ENCODE assay signal across 16 cellular contexts in the genomic region with DNA sequence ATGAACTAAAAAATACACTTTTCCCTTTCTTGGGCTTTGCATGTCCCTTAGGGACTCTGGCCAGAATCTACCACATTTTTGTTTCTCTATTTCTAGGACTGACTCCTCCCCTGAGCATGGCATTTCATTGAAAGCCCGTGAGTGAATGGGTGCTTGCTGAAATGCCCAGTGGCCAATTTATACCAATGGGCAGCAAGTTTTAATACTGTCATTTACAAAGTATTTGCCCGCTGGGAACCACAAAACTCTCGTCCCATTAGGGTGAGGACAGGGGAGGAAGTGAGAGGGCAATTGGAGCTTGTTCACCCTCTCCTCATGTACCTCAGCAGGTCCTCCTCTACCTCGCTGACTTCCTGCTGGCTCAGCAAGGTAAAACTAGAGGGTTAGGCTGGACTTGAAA. TPM values are rescaled to one million over a fixed set of nuclear protein-coding genes. Genes with fewer than 3 reads are reported as not detected.
DNase-seq lines count a peak whose midpoint lies in the region; ATAC-seq, FAIRE-seq and TF ChIP-seq lines count a peak whose summit lies in the region.
"Had no signal": no experiment of that assay in that cellular context is flagged by ENCODE, and none has a peak within 500 bp of the region (broad histone marks: within the 10 kb centered on the region; RNA-seq: fewer than 3 reads in every experiment).

No MANE protein-coding gene starts in this region.

- DNase-seq in ELR (ENCODE audit: low read depth) (peak; percentile 43), astrocyte (ENCODE audit: low read depth) (peak; percentile 16), fibroblast of villous mesenchyme (ENCODE audit: low read depth) (no peak), spleen (no peak), H9 (no peak), NCI-H187 treated with DMSO at 0.1 percent for 48 hours (lab: John Stamatoyannopoulos, UW) (no peak)
- DNase-seq: activated T-cell treated with anti-CD3 and anti-CD28 coated beads, Interleukin-2, amount 50 U/mL, for 72 hours; NCI-H1048; NCI-H510A; SHP77; stimulated activated CD4-positive, alpha-beta T cell treated with anti-CD3 and anti-CD28 coated beads, Interleukin-2, amount 100 ng/mL, for 48 hours; stimulated activated naive CD4-positive, alpha-beta T cell had no signal

- H3K4me1 Mint-ChIP-seq in astrocyte (ENCODE audit: low read depth, unreplicated experiment): peaks cover 46% of the 10 kb centered on the region
- H3K4me1 Mint-ChIP-seq in H9: peaks cover 15 to 25% of the 10 kb centered on the region in 2 experiments
- H3K4me1 Mint-ChIP-seq: central memory CD8-positive, alpha-beta T cell had no signal

- H3K9me3 ChIP-seq in astrocyte (ENCODE audit: insufficient read depth, low read depth, low read length) (no peaks in the 10 kb centered on the region), spleen (no peaks in the 10 kb centered on the region), H9 (ENCODE audit: control insufficient read depth, low read depth, low read length) (peaks cover 4% of the 10 kb centered on the region)

- H2AK5ac ChIP-seq in H9 (ENCODE audit: insufficient read length, low read length): no peak overlapping the region

- ATAC-seq in HG03159 (IDR thresholded peaks at IDR 0.05; ENCODE audit: unreplicated experiment) (no peak), GM18873 (IDR thresholded peaks at IDR 0.05; ENCODE audit: low FRiP score, unreplicated experiment) (no peak)
- ATAC-seq: activated T-cell treated with anti-CD3 and anti-CD28 coated beads, Interleukin-2, amount 50 U/mL, for 72 hours had no signal

- H4K20me1 ChIP-seq in astrocyte (ENCODE audit: insufficient read depth, low read length) (no peaks in the 10 kb centered on the region), H9 (ENCODE audit: control insufficient read depth, insufficient read depth, insufficient read length) (no peaks in the 10 kb centered on the region)

- H3K36me3 ChIP-seq in astrocyte (ENCODE audit: insufficient read depth, low read length): no peaks in the 10 kb centered on the region
- H3K36me3 ChIP-seq in spleen: no peaks in the 10 kb centered on the region

- WGBS in spleen, 5 donors: 43 to 82% (median 70%) methylated on average over 2 to 4 of the region's 4 CpGs
- WGBS in H9 (ENCODE audit: extremely low coverage, insufficient read length, low lambda C conversion rate): no CpG with 5 or more reads among the region's 4 CpGs

- H3K27ac Mint-ChIP-seq in astrocyte (ENCODE audit: unreplicated experiment) (peak overlapping the region; percentile 94), H9 (no peak overlapping the region)
- H3K27ac Mint-ChIP-seq: activated T-cell treated with anti-CD3 and anti-CD28 coated beads, Interleukin-2, amount 50 U/mL, for 72 hours had no signal

- no peak for TF ChIP-seq POLR2A in spleen (IDR thresholded peaks at IDR 0.05)

- peak overlapping the region; percentile 80 for H3K4me3 ChIP-seq in astrocyte (ENCODE audit: insufficient read depth, low read depth, low read length)
- peak overlapping the region; percentile 74 for H3K4me3 ChIP-seq in fibroblast of villous mesenchyme (ENCODE audit: low read depth, low read length)
- peak overlapping the region in 3 of 8 donors; percentile 19 to 49 (median 30) for H3K4me3 ChIP-seq in spleen

- no peaks in the 10 kb centered on the region for H3K27me3 Mint-ChIP-seq in astrocyte (ENCODE audit: low read depth, unreplicated experiment)
- peaks cover 8% of the 10 kb centered on the region for H3K27me3 Mint-ChIP-seq in H9 (ENCODE audit: low read depth)

- H4K91ac ChIP-seq in H9 (ENCODE audit: insufficient read length, low read depth, low read length): no peak overlapping the region

- H2AFZ ChIP-seq in astrocyte (ENCODE audit: low read depth, low read length) (no peak overlapping the region), H9 (ENCODE audit: low read length) (no peak overlapping the region)

- intact Hi-C loops in spleen (cut with DNase I; ENCODE audit: low total_unique reads): no loop called here

- H3K36me3 Mint-ChIP-seq in astrocyte (ENCODE audit: low read depth, unreplicated experiment) (no peaks in the 10 kb centered on the region), H9 (ENCODE audit: insufficient read depth in 1 of 3, low read depth in 3 of 3) (peaks cover 0 to 2% (median 0%) of the 10 kb centered on the region in 3 experiments; a peak in 4 of 7 replicates)

- H3K79me1 ChIP-seq in H9 (ENCODE audit: insufficient read depth, low read depth, low read length, poor library complexity, severe bottlenecking): no peaks in the 10 kb centered on the region

- H3K18ac ChIP-seq in H9 (ENCODE audit: insufficient read length, low read depth, low read length): no peak overlapping the region

- H3K4me1 ChIP-seq in astrocyte (ENCODE audit: insufficient read depth, low read length) (peaks cover 54% of the 10 kb centered on the region), spleen (peaks cover 0 to 4% (median 0%) of the 10 kb centered on the region in 6 donors), H9 (ENCODE audit: insufficient read depth, low read length) (peaks cover 3% of the 10 kb centered on the region; the same call in 1 of the 2 replicates)

- no peak overlapping the region for H4K5ac ChIP-seq in H9 (ENCODE audit: insufficient read length, low read depth, low read length)

- FAIRE-seq in astrocyte (lab: Jason Lieb, UNC): no peak
- FAIRE-seq: frontal cortex had no signal

- H2BK20ac ChIP-seq in H9 (ENCODE audit: low read depth, low read length, poor library complexity, severe bottlenecking): no peak overlapping the region

- no peak overlapping the region for H2BK120ac ChIP-seq in H9 (ENCODE audit: low read depth, low read length, poor library complexity, severe bottlenecking)

- H2BK5ac ChIP-seq in H9 (ENCODE audit: insufficient read length, low read length): no peak overlapping the region

- H3K9me3 Mint-ChIP-seq in astrocyte (ENCODE audit: unreplicated experiment): no peaks in the 10 kb centered on the region
- peaks cover 0 to 65% of the 10 kb centered on the region in 2 experiments; a peak in 3 of 5 replicates for H3K9me3 Mint-ChIP-seq in H9
- H3K9me3 Mint-ChIP-seq: activated T-cell treated with anti-CD3 and anti-CD28 coated beads, Interleukin-2, amount 50 U/mL, for 72 hours; central memory CD8-positive, alpha-beta T cell had no signal

- TF ChIP-seq CTCF in astrocyte (IDR thresholded peaks at IDR 0.05; ENCODE audit: insufficient read depth, low read depth, low read length) (no peak), fibroblast of villous mesenchyme (IDR thresholded peaks at IDR 0.05; ENCODE audit: insufficient read depth, low read depth, low read length) (no peak), spleen (IDR thresholded peaks at IDR 0.05 in 8 of 11, conservative IDR thresholded peaks at IDR 0.05 in 3 of 11) (no peak), H9 (conservative IDR thresholded peaks at IDR 0.05) (no peak)

- no peak overlapping the region for H3K14ac ChIP-seq in H9 (ENCODE audit: insufficient read depth, low read length)

- no peak overlapping the region for H3K56ac ChIP-seq in H9 (ENCODE audit: insufficient read length, low read depth, low read length)

- H3K27me3 ChIP-seq in astrocyte (ENCODE audit: insufficient read depth, low read length) (no peaks in the 10 kb centered on the region), spleen (replicated peaks in 1 of 7) (peaks cover 0 to 12% (median 0%) of the 10 kb centered on the region in 7 donors), H9 (ENCODE audit: insufficient read depth, low read length) (no peaks in the 10 kb centered on the region)

- H3K4me3 Mint-ChIP-seq in astrocyte (ENCODE audit: unreplicated experiment): peak overlapping the region; percentile 88
- H3K4me3 Mint-ChIP-seq in H9: no peak overlapping the region
- H3K4me3 Mint-ChIP-seq: activated T-cell treated with anti-CD3 and anti-CD28 coated beads, Interleukin-2, amount 50 U/mL, for 72 hours; central memory CD8-positive, alpha-beta T cell had no signal

- H3K27ac ChIP-seq in astrocyte (ENCODE audit: low read depth, low read length) (peak overlapping the region; percentile 85), spleen (peak overlapping the region in 5 of 8 donors; percentile 15 to 83 (median 59)), H9 (ENCODE audit: insufficient read length, low read depth, low read length) (no peak overlapping the region)

- H3K9ac ChIP-seq in astrocyte (ENCODE audit: low read length) (peak overlapping the region; percentile 93), H9 (ENCODE audit: extremely low read depth, insufficient read length, low read length) (no peak overlapping the region)

- no peak overlapping the region for H3K4ac ChIP-seq in H9 (ENCODE audit: low read depth, low read length)

- no peak overlapping the region for H3T11ph ChIP-seq in H9 (ENCODE audit: low read length)

- peaks cover 22% of the 10 kb centered on the region for H3K79me2 ChIP-seq in astrocyte (ENCODE audit: insufficient read depth, low read length)
- H3K79me2 ChIP-seq in H9 (ENCODE audit: insufficient read depth, low read length): no peaks in the 10 kb centered on the region

- H3K4me2 ChIP-seq in astrocyte (ENCODE audit: low read length) (peak overlapping the region; percentile 97), H9 (ENCODE audit: insufficient read depth, insufficient read length, low read length) (no peak overlapping the region)

- H4K8ac ChIP-seq in H9 (replicated peaks; ENCODE audit: insufficient read length, low read depth, low read length): no peak overlapping the region

- no peak overlapping the region for H2BK15ac ChIP-seq in H9 (ENCODE audit: low read depth, low read length)

- no peaks in the 10 kb centered on the region for H3K23me2 ChIP-seq in H9 (ENCODE audit: insufficient read length, low read depth, low read length, poor library complexity, severe bottlenecking)

- no peak overlapping the region for H2BK12ac ChIP-seq in H9 (ENCODE audit: insufficient read length, low read depth, low read length)

- no peak overlapping the region for H3K23ac ChIP-seq in H9 (ENCODE audit: insufficient read length, low read depth, low read length)

RNA-seq across cellular contexts. Expression of gene SRPX2, which starts 1.1 kb away (rescaled TPM):
- total RNA-seq in astrocyte (39.3 and 50.1 TPM in 2 replicates), fibroblast of villous mesenchyme (44.1 and 66.1 TPM in 2 replicates), spleen (10 to 100 TPM in 6 of 7 donors, 1 to 10 TPM in 1; 7.7 to 57.5 (median 33.3) TPM), H9 (2021) (not detected in 2 replicates)
- polyA plus RNA-seq in spleen: 10 to 100 TPM in 2 of 3 donors, 1 to 10 TPM in 1; 3.7 to 13.4 (median 13.1) TPM
- total RNA-seq: activated T-cell treated with anti-CD3 and anti-CD28 coated beads, Interleukin-2, amount 50 U/mL, for 72 hours had no signal

RNA-seq across cellular contexts. Expression of gene TSPAN6, which starts 8.5 kb away (rescaled TPM):
- 49.7 and 51.2 TPM in 2 replicates for total RNA-seq in astrocyte
- total RNA-seq in fibroblast of villous mesenchyme: 30.0 and 44.5 TPM in 2 replicates
- total RNA-seq in spleen: 10 to 100 TPM in 5 of 7 donors, 1 to 10 TPM in 2; 6.7 to 20.8 (median 17.3) TPM
- polyA plus RNA-seq in spleen: 1 to 10 TPM; 2.9 to 6.8 (median 4.3) TPM
- total RNA-seq in H9 (2021): 61.3 and 62.8 TPM in 2 replicates

Comparison
In these comparisons a context has a peak if more than half of its experiments do, and no peak if none do; other contexts are left out.
1. DNase-seq: peak in ELR (single experiment) and astrocyte (single experiment); none in fibroblast of villous mesenchyme (single experiment), spleen (single experiment), H9 (single experiment) and NCI-H187 treated with DMSO at 0.1 percent for 48 hours (single experiment).